ENCODE assay signal across 1 cellular context in the genomic region with DNA sequence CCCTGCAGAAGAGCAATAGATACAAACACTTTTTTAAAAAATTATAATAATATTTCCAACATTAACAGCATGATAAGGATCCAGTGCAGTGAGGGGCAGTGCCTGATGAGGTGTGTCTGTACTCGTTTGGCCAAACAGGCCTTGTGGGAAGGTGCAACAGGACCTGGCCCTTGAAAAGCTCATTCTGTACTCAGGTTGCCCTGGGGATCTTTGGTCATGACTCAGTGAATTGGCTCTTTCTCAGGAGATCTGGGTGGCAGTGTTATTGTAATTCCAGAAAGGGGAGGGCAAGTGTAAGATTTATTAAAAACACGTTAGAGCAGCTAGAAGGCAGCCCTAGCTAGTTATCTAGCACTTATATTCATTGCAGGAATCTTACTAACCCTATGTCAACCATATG.
TF ChIP-seq lines count a peak whose summit lies in the region.

No MANE protein-coding gene starts in this region.

TF ChIP-seq in WTC11, 78 proteins besides CTCF, POLR2A, EP300 and RAD21 (continued from another document):
- TF ChIP-seq, protein P1, sequence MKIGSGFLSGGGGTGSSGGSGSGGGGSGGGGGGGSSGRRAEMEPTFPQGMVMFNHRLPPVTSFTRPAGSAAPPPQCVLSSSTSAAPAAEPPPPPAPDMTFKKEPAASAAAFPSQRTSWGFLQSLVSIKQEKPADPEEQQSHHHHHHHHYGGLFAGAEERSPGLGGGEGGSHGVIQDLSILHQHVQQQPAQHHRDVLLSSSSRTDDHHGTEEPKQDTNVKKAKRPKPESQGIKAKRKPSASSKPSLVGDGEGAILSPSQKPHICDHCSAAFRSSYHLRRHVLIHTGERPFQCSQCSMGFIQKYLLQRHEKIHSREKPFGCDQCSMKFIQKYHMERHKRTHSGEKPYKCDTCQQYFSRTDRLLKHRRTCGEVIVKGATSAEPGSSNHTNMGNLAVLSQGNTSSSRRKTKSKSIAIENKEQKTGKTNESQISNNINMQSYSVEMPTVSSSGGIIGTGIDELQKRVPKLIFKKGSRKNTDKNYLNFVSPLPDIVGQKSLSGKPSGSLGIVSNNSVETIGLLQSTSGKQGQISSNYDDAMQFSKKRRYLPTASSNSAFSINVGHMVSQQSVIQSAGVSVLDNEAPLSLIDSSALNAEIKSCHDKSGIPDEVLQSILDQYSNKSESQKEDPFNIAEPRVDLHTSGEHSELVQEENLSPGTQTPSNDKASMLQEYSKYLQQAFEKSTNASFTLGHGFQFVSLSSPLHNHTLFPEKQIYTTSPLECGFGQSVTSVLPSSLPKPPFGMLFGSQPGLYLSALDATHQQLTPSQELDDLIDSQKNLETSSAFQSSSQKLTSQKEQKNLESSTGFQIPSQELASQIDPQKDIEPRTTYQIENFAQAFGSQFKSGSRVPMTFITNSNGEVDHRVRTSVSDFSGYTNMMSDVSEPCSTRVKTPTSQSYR (CRISPR knock-in tag; IDR thresholded peaks at IDR 0.05), result no peak
- TF ChIP-seq SP1 (CRISPR knock-in tag; conservative IDR thresholded peaks at IDR 0.05) (no peak), NFE2L1 (CRISPR knock-in tag; IDR thresholded peaks at IDR 0.05) (no peak), ZNF396 (CRISPR knock-in tag; IDR thresholded peaks at IDR 0.05; ENCODE audit: borderline replicate concordance) (no peak), ZNF232 (CRISPR knock-in tag; IDR thresholded peaks at IDR 0.05) (no peak), CBFB (CRISPR knock-in tag; IDR thresholded peaks at IDR 0.05; ENCODE audit: low read depth) (no peak)
- TF ChIP-seq, protein P2, sequence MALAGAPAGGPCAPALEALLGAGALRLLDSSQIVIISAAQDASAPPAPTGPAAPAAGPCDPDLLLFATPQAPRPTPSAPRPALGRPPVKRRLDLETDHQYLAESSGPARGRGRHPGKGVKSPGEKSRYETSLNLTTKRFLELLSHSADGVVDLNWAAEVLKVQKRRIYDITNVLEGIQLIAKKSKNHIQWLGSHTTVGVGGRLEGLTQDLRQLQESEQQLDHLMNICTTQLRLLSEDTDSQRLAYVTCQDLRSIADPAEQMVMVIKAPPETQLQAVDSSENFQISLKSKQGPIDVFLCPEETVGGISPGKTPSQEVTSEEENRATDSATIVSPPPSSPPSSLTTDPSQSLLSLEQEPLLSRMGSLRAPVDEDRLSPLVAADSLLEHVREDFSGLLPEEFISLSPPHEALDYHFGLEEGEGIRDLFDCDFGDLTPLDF (CRISPR knock-in tag; IDR thresholded peaks at IDR 0.05), result no peak
